Comparison of ENCODE assay signal across 8 cellular contexts in genomic region chr1:26921462-26922200, GRCh38. TPM values are rescaled to one million over a fixed set of nuclear protein-coding genes. Genes with fewer than 3 reads are reported as not detected.
DNase-seq lines count a peak whose midpoint lies in the region; ATAC-seq and TF ChIP-seq lines count a peak whose summit lies in the region.

Gene NUDC (plus strand): TSS chr1:26921743. CDS start chr1:26921849, 106 bp downstream.

- H3K4me1 ChIP-seq in ACC112 (ENCODE audit: control insufficient read depth, insufficient read depth, low read length, unreplicated experiment): peaks cover 15% of the 10 kb centered on the region
- peaks cover 8 to 16% of the 10 kb centered on the region in 2 donors for H3K4me1 ChIP-seq in breast epithelium
- peaks cover 7% of the 10 kb centered on the region for H3K4me1 ChIP-seq in iPS-18a (ENCODE audit: control insufficient read depth, low read depth, low read length)
- peaks cover 24% of the 10 kb centered on the region for H3K4me1 ChIP-seq in skeletal muscle satellite cell (ENCODE audit: control insufficient read depth, insufficient read depth, low read length)

- DNase-seq in NCI-H2196 treated with DMSO at 0.1 percent for 48 hours (lab: John Stamatoyannopoulos, UW; ENCODE audit: unreplicated experiment) (peak; percentile 97), breast epithelium (ENCODE audit: low spot score in 2 of 2) (peak; percentile 96 to 97)

- H3K4me3 ChIP-seq in ACC112 (ENCODE audit: low read depth, low read length) (peak within 1 kb of the TSS; percentile 84), breast epithelium (peak within 1 kb of the TSS; percentile 89 to 100 (median 93)), iPS-18a (ENCODE audit: low read length) (peak within 1 kb of the TSS; percentile 97), skeletal muscle satellite cell (ENCODE audit: low read length) (peak within 1 kb of the TSS; percentile 83)

- peak; percentile 90 for TF ChIP-seq POLR2A in breast epithelium (IDR thresholded peaks at IDR 0.05)

- TF ChIP-seq CTCF in VCaP (conservative IDR thresholded peaks at IDR 0.05) (no peak), breast epithelium (IDR thresholded peaks at IDR 0.05) (no peak)

- no peaks in the 10 kb centered on the region for H3K9me3 ChIP-seq in breast epithelium
- no peaks in the 10 kb centered on the region for H3K9me3 ChIP-seq in iPS-18a (ENCODE audit: control insufficient read depth, low read depth, low read length)
- H3K9me3 ChIP-seq in skeletal muscle satellite cell (replicated peaks; ENCODE audit: low read length): no peaks in the 10 kb centered on the region

- H3K9ac ChIP-seq in iPS-18a (ENCODE audit: low read length) (peak within 1 kb of the TSS; percentile 96), skeletal muscle satellite cell (ENCODE audit: low read depth, low read length) (peak within 1 kb of the TSS; percentile 92)

- H3K4me2 ChIP-seq in skeletal muscle satellite cell (ENCODE audit: low read length): peak within 1 kb of the TSS; percentile 83

- intact Hi-C loops in breast epithelium (cut with DNase I; ENCODE audit: low total_unique reads): no loop called here

- peaks cover 35% of the 10 kb centered on the region for H3K79me2 ChIP-seq in ACC112 (ENCODE audit: control insufficient read depth, insufficient read depth, low read length, unreplicated experiment)

- H2AFZ ChIP-seq in ACC112 (ENCODE audit: low read length, unreplicated experiment): peak within 1 kb of the TSS; percentile 71

- peak within 1 kb of the TSS; percentile 69 for H3K27ac ChIP-seq in ACC112 (ENCODE audit: low read depth, low read length)
- H3K27ac ChIP-seq in VCaP: peak within 1 kb of the TSS; percentile 76
- peak within 1 kb of the TSS; percentile 93 to 94 for H3K27ac ChIP-seq in breast epithelium
- peak within 1 kb of the TSS; percentile 88 for H3K27ac ChIP-seq in iPS-18a (ENCODE audit: low read length)

- ATAC-seq in GM18870 (IDR thresholded peaks at IDR 0.05; ENCODE audit: unreplicated experiment) (peak; percentile 82), HG03135 (IDR thresholded peaks at IDR 0.05; ENCODE audit: unreplicated experiment) (peak; percentile 95)

- H3K36me3 ChIP-seq in ACC112 (ENCODE audit: insufficient read depth, low read length) (peaks cover 15% of the 10 kb centered on the region), breast epithelium (no peaks in the 10 kb centered on the region), iPS-18a (ENCODE audit: control insufficient read depth, low read depth, low read length) (peaks cover 24% of the 10 kb centered on the region), skeletal muscle satellite cell (ENCODE audit: insufficient read depth, low read length) (peaks cover 23% of the 10 kb centered on the region)

- no peaks in the 10 kb centered on the region for H3K27me3 ChIP-seq in ACC112 (ENCODE audit: insufficient read depth, low read length)
- H3K27me3 ChIP-seq in breast epithelium: no peaks in the 10 kb centered on the region
- no peaks in the 10 kb centered on the region for H3K27me3 ChIP-seq in iPS-18a (ENCODE audit: control insufficient read depth, insufficient read depth, low read length)
- no peaks in the 10 kb centered on the region for H3K27me3 ChIP-seq in skeletal muscle satellite cell (ENCODE audit: control insufficient read depth, insufficient read depth, low read length)

RNA-seq across cellular contexts. Expression of gene NUDC, which starts in this region (rescaled TPM):
- 10 to 100 TPM; 47.9 to 51.5 (median 49.4) TPM for total RNA-seq in breast epithelium
- total RNA-seq in skeletal muscle satellite cell (2012; rRNA removed): 19.3 and 23.6 TPM in 2 replicates

Comparison
In these comparisons a context has a peak if more than half of its experiments do, and no peak if none do; other contexts are left out.
1. Peak in every context shown above with its lines: DNase-seq, ATAC-seq, H3K4me3 ChIP-seq and H3K27ac ChIP-seq.